25 cellular contexts compared by ENCODE assay signal in genomic region chr6:164252260-164252659, GRCh38.
"Had no signal": no experiment of that assay in that cellular context is flagged by ENCODE, and none has a peak within 500 bp of the region (broad histone marks: within the 10 kb centered on the region; RNA-seq: fewer than 3 reads in every experiment).

No MANE protein-coding gene starts in this region.

- ATAC-seq: gastrocnemius medialis, left colon, left lobe of liver, lower lobe of right lung, mucosa of descending colon had no signal

- H3K4me3 ChIP-seq: coronary artery, dorsolateral prefrontal cortex, esophagus squamous epithelium, gastrocnemius medialis, heart left ventricle, hepatocyte, left ventricle myocardium inferior, lower lobe of right lung, mucosa of descending colon had no signal

- H3K4me1 ChIP-seq: esophagus squamous epithelium, gastrocnemius medialis, heart left ventricle, lower lobe of right lung had no signal

- H3K4me1 Mint-ChIP-seq: immature natural killer cell, mesothelial cell of epicardium, naive B cell had no signal

- H3K27me3 Mint-ChIP-seq: naive B cell had no signal

- H3K4me2 ChIP-seq: hepatocyte had no signal

- H3K36me3 Mint-ChIP-seq: immature natural killer cell, mesothelial cell of epicardium, naive B cell had no signal

- H3K27ac Mint-ChIP-seq: immature natural killer cell, mesothelial cell of epicardium, naive B cell had no signal

- H3K27me3 ChIP-seq: dorsolateral prefrontal cortex, esophagus squamous epithelium, gastrocnemius medialis, heart left ventricle, hepatocyte had no signal

- H3K27ac ChIP-seq: coronary artery, dorsolateral prefrontal cortex, esophagus squamous epithelium, gastrocnemius medialis, heart left ventricle, hepatocyte, left ventricle myocardium inferior, lower lobe of right lung had no signal

- H3K9me3 ChIP-seq: esophagus squamous epithelium, gastrocnemius medialis, heart left ventricle, left ventricle myocardium inferior, lower lobe of right lung had no signal

- H3K36me3 ChIP-seq: esophagus squamous epithelium, gastrocnemius medialis, heart left ventricle, left ventricle myocardium inferior, lower lobe of right lung had no signal

- FAIRE-seq: colon, endothelial cell of umbilical vein, kidney had no signal

- DNase-seq: dorsolateral prefrontal cortex; effector CD4-positive, alpha-beta T cell; effector memory CD4-positive, alpha-beta T cell; esophagus squamous epithelium; foreskin fibroblast; foreskin melanocyte; gastrocnemius medialis; heart left ventricle; hypothalamus; immature natural killer cell; islet precursor cell; kidney; kidney glomerular epithelial cell; left colon; left ventricle myocardium inferior; lower lobe of right lung; mesenchymal stem cell; mucosa of descending colon; naive B cell had no signal

- H2AFZ ChIP-seq: hepatocyte had no signal

- H3K79me2 ChIP-seq: hepatocyte had no signal

- H3K9me3 Mint-ChIP-seq: immature natural killer cell, mesothelial cell of epicardium had no signal

- H3K4me3 Mint-ChIP-seq: immature natural killer cell, mesothelial cell of epicardium, naive B cell had no signal
